In genomic region chr10:88762906-88763305, GRCh38 we compare ENCODE assay signal across 20 cellular contexts.
A peak's percentile ranks its signal among the peaks of the same experiment; 100 is the strongest.
DNase-seq lines count a peak whose midpoint lies in the region; ATAC-seq, FAIRE-seq and TF ChIP-seq lines count a peak whose summit lies in the region.
"Had no signal": no experiment of that assay in that cellular context is flagged by ENCODE, and none has a peak within 500 bp of the region (broad histone marks: within the 10 kb centered on the region; RNA-seq: fewer than 3 reads in every experiment).

No MANE protein-coding gene starts in this region.

- peak; percentile 14 for FAIRE-seq in A204.1 (lab: Jason Lieb, UNC)
- peak; percentile 5 for FAIRE-seq in RCC 7860 (lab: Jason Lieb, UNC)
- peak; percentile 95 for FAIRE-seq in endometrium (lab: Jason Lieb, UNC)
- FAIRE-seq: GM12891 had no signal

- H3K9me3 ChIP-seq in tibial artery: no peaks in the 10 kb centered on the region

- H3K4me3 ChIP-seq in GM12865 (ENCODE audit: low read depth, low read length) (no peak overlapping the region), tibial artery (no peak overlapping the region)
- H3K4me3 ChIP-seq: GM23338 had no signal

- no peaks in the 10 kb centered on the region for H3K36me3 ChIP-seq in tibial artery

- no peak for ATAC-seq in HG02759 (IDR thresholded peaks at IDR 0.05; ENCODE audit: unreplicated experiment)
- ATAC-seq: GM23338, HCT116 had no signal

- intact Hi-C loops in tibial artery (cut with DNase I; ENCODE audit: low total_unique reads): no loop called here

- no peaks in the 10 kb centered on the region for H3K27me3 ChIP-seq in tibial artery

- H3K4me1 ChIP-seq in tibial artery: no peaks in the 10 kb centered on the region

- H3K27ac ChIP-seq in tibial artery: no peak overlapping the region

- peak; percentile 2 for DNase-seq in GM12865 (ENCODE audit: low read depth)
- no peak for DNase-seq in RCC 7860 (ENCODE audit: low spot score)
- no peak for DNase-seq in NCI-H446 (lab: John Stamatoyannopoulos, UW)
- no peak for DNase-seq in activated CD4-positive, alpha-beta T cell treated with anti-CD3 and anti-CD28 coated beads for 48 hours
- no peak for DNase-seq in tibial artery
- DNase-seq: 8988T; C1 segment of cervical spinal cord; Calu3; CD4-positive, alpha-beta memory T cell; COR-L47; DMS53; DMS79 treated with DMSO at 0.1 percent for 48 hours; GF-D8; H9 had no signal

- TF ChIP-seq CTCF in GM12865 (IDR thresholded peaks at IDR 0.05; ENCODE audit: insufficient read depth, low read depth, low read length, missing control alignments): no peak
- TF ChIP-seq CTCF in tibial artery (IDR thresholded peaks at IDR 0.05): no peak
